ENCODE assay signal across 21 cellular contexts in the genomic region with DNA sequence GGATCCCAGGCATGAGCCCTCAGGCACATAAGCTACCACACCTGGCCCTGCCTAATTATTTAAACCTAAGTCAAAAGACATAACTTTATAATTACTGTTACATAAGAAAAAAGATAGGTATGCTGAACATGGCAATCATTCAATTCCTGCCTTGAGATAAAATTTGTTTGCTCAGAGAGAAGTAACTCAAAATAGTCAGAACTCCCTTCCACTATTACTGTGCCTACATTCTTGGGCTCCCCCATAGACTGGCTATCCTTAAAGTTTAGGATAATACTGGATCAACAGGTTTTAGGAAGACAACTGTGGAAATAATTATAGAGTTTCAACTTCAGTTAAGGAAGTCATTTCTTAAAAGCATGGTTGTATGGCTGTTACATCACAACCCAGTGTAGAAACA. TPM values are rescaled to one million over a fixed set of nuclear protein-coding genes. Genes with fewer than 3 reads are reported as not detected.
A peak's percentile ranks its signal among the peaks of the same experiment; 100 is the strongest.
DNase-seq lines count a peak whose midpoint lies in the region; TF ChIP-seq lines count a peak whose summit lies in the region.
"Had no signal": no experiment of that assay in that cellular context is flagged by ENCODE, and none has a peak within 500 bp of the region (broad histone marks: within the 10 kb centered on the region; RNA-seq: fewer than 3 reads in every experiment).

No MANE protein-coding gene starts in this region.

- no peaks in the 10 kb centered on the region for H3K9me3 ChIP-seq in PC-9 (ENCODE audit: insufficient read depth, low read depth)
- H3K9me3 ChIP-seq in trophoblast cell (ENCODE audit: insufficient read depth, low read depth, low read length) = no peaks in the 10 kb centered on the region
- H3K9me3 ChIP-seq: A549, BE2C had no signal

- H3K18ac ChIP-seq in trophoblast cell (ENCODE audit: low read length) = no peak overlapping the region

- DNase-seq in T-helper 1 cell (no peak), PC-9 (peak in 1 of 2 experiments; percentile 82), trophoblast cell (peak; percentile 82 to 91), type B pancreatic cell (ENCODE audit: extremely low spot score, unreplicated experiment) (no peak), midbrain (lab: John Stamatoyannopoulos, UW) (no peak), DMS79 treated with DMSO at 0.1 percent for 48 hours (lab: John Stamatoyannopoulos, UW) (no peak)
- DNase-seq: 8988T; ACHN; BE2C; CD4-positive, alpha-beta T cell; CD8-positive, alpha-beta memory T cell; DMS 273 treated with DMSO at 0.1 percent for 48 hours; DMS53; DND-41; H9 had no signal

- H2BK5ac ChIP-seq in trophoblast cell (ENCODE audit: low read depth, low read length, poor library complexity) = no peak overlapping the region

- intact Hi-C loops in PC-9 (cut with micrococcal nuclease; ENCODE audit: unreplicated experiment) = no loop called here

- H3K4me3 ChIP-seq in PC-9 (no peak overlapping the region), trophoblast cell (ENCODE audit: low read depth, low read length) (no peak overlapping the region)
- H3K4me3 ChIP-seq: A549; BLaER1 treated with 17β-estradiol and CSF1 and Interleukin-3, amounts not matched to agents 10 nM and 100 nM; GM23338 had no signal

- no peaks in the 10 kb centered on the region for H3K9me3 Mint-ChIP-seq in T-helper 1 cell treated with Interleukin-12 subunit alpha and Interleukin-12 subunit beta and Interleukin-4 antibody, amounts not matched to agents 30 μg/mL and 1 μg/mL, for 36 hours
- H3K9me3 Mint-ChIP-seq in type B pancreatic cell = no peaks in the 10 kb centered on the region
- H3K9me3 Mint-ChIP-seq: CD14-positive monocyte; CD4-positive, alpha-beta T cell; CD8-positive, alpha-beta memory T cell; GM23338; H9 had no signal

- H3K79me2 ChIP-seq in PC-9 (ENCODE audit: low read depth) (peaks cover 12% of the 10 kb centered on the region; the same call in 1 of the 2 replicates), trophoblast cell (ENCODE audit: control insufficient read depth, insufficient read depth, low read length, poor library complexity) (no peaks in the 10 kb centered on the region)

- no peaks in the 10 kb centered on the region for H3K9me2 ChIP-seq in PC-9 (ENCODE audit: insufficient read depth)

- H3K27ac ChIP-seq in PC-9 = peak overlapping the region; percentile 75
- no peak overlapping the region for H3K27ac ChIP-seq in trophoblast cell (ENCODE audit: low read depth, low read length)
- H3K27ac ChIP-seq: A549; BLaER1 treated with 17β-estradiol and CSF1 and Interleukin-3, amounts not matched to agents 10 nM and 100 nM had no signal

- no peak overlapping the region for H3K23ac ChIP-seq in trophoblast cell (ENCODE audit: low read length)

- no peak overlapping the region for H2BK120ac ChIP-seq in trophoblast cell (ENCODE audit: insufficient read depth, low read length, poor library complexity)

- H2AFZ ChIP-seq in PC-9 (no peak overlapping the region), trophoblast cell (ENCODE audit: insufficient read depth, low read length, poor library complexity) (no peak overlapping the region)
- H2AFZ ChIP-seq: GM23338 had no signal

- H3K27me3 ChIP-seq in PC-9 (ENCODE audit: insufficient read depth, low read depth) (no peaks in the 10 kb centered on the region), trophoblast cell (ENCODE audit: insufficient read depth, low read length) (no peaks in the 10 kb centered on the region)
- H3K27me3 ChIP-seq: BE2C; BLaER1 treated with 17β-estradiol and CSF1 and Interleukin-3, amounts not matched to agents 10 nM and 100 nM had no signal

- H3K9ac ChIP-seq in trophoblast cell (ENCODE audit: low read length) = no peak overlapping the region
- H3K9ac ChIP-seq: BLaER1 treated with 17β-estradiol and CSF1 and Interleukin-3, amounts not matched to agents 10 nM and 100 nM had no signal

- H3K4me2 ChIP-seq in PC-9 = peak overlapping the region; percentile 32
- no peak overlapping the region for H3K4me2 ChIP-seq in trophoblast cell (ENCODE audit: low read length)
- H3K4me2 ChIP-seq: A549; BLaER1 treated with 17β-estradiol and CSF1 and Interleukin-3, amounts not matched to agents 10 nM and 100 nM; GM23338 had no signal

- H3F3A ChIP-seq in PC-9 (ENCODE audit: insufficient read depth, low read depth) = peaks cover 28% of the 10 kb centered on the region

- no peaks in the 10 kb centered on the region for H3K27me3 Mint-ChIP-seq in T-helper 1 cell treated with Interleukin-12 subunit alpha and Interleukin-12 subunit beta and Interleukin-4 antibody, amounts not matched to agents 30 μg/mL and 1 μg/mL, for 36 hours (ENCODE audit: low read depth)
- no peaks in the 10 kb centered on the region for H3K27me3 Mint-ChIP-seq in type B pancreatic cell
- H3K27me3 Mint-ChIP-seq: CD4-positive, alpha-beta T cell; CD8-positive, alpha-beta memory T cell had no signal

- no peak overlapping the region for H3K4me3 Mint-ChIP-seq in T-helper 1 cell treated with Interleukin-12 subunit alpha and Interleukin-12 subunit beta and Interleukin-4 antibody, amounts not matched to agents 30 μg/mL and 1 μg/mL, for 36 hours
- H3K4me3 Mint-ChIP-seq in type B pancreatic cell = peak overlapping the region; percentile 8
- H3K4me3 Mint-ChIP-seq: CD14-positive monocyte; CD8-positive, alpha-beta memory T cell; GM23338; H9 had no signal

- H3K4me1 ChIP-seq in PC-9 (replicated peaks; ENCODE audit: insufficient read depth) = peaks cover 21% of the 10 kb centered on the region
- peaks cover 0 to 3% of the 10 kb centered on the region in 2 experiments for H3K4me1 ChIP-seq in trophoblast cell (ENCODE audit: control insufficient read depth in 1 of 2, insufficient read depth in 2 of 2, low read length in 2 of 2)
- H3K4me1 ChIP-seq: BE2C had no signal

- peak overlapping the region; percentile 9 for H3K27ac Mint-ChIP-seq in T-helper 1 cell treated with Interleukin-12 subunit alpha and Interleukin-12 subunit beta and Interleukin-4 antibody, amounts not matched to agents 30 μg/mL and 1 μg/mL, for 36 hours
- peak overlapping the region; percentile 70 for H3K27ac Mint-ChIP-seq in type B pancreatic cell
- H3K27ac Mint-ChIP-seq: CD14-positive monocyte; CD4-positive, alpha-beta T cell; GM23338 had no signal

- peaks cover 21% of the 10 kb centered on the region for H3K36me3 Mint-ChIP-seq in T-helper 1 cell treated with Interleukin-12 subunit alpha and Interleukin-12 subunit beta and Interleukin-4 antibody, amounts not matched to agents 30 μg/mL and 1 μg/mL, for 36 hours (ENCODE audit: low read depth)
- no peaks in the 10 kb centered on the region for H3K36me3 Mint-ChIP-seq in type B pancreatic cell

- H4K20me1 ChIP-seq in PC-9 (ENCODE audit: insufficient read depth) = no peaks in the 10 kb centered on the region
- H4K20me1 ChIP-seq: BLaER1 treated with 17β-estradiol and CSF1 and Interleukin-3, amounts not matched to agents 10 nM and 100 nM had no signal

- H3K36me3 ChIP-seq in PC-9 (ENCODE audit: low read depth) (peaks cover 10% of the 10 kb centered on the region; the same call in 1 of the 2 replicates), trophoblast cell (ENCODE audit: control insufficient read depth in 1 of 2, insufficient read depth in 2 of 2, low read length in 2 of 2) (peaks cover 2% of the 10 kb centered on the region in 2 experiments)

- no TSS peak for BruUV-seq in PC-9 (replicated peaks; lab: Mats Ljungman, UMichigan)

- H3K4me1 Mint-ChIP-seq in T-helper 1 cell treated with Interleukin-12 subunit alpha and Interleukin-12 subunit beta and Interleukin-4 antibody, amounts not matched to agents 30 μg/mL and 1 μg/mL, for 36 hours (ENCODE audit: low read depth) = peaks cover 23% of the 10 kb centered on the region
- no peaks in the 10 kb centered on the region for H3K4me1 Mint-ChIP-seq in type B pancreatic cell (ENCODE audit: unreplicated experiment)
- H3K4me1 Mint-ChIP-seq: GM23338, H9 had no signal

- H4K8ac ChIP-seq in trophoblast cell (ENCODE audit: low read depth, low read length) = no peak overlapping the region

- CTCF ChIA-PET in PC-9 (lab: Charles Lee) = interaction anchor here (0.7 kb wide), 1 partner anchor 64 kb away, joined by 3 read pairs; no protein-coding TSS in a partner anchor

- H2BK12ac ChIP-seq in trophoblast cell (ENCODE audit: low read length) = no peak overlapping the region

- no peak overlapping the region for H4K91ac ChIP-seq in trophoblast cell (ENCODE audit: low read depth, low read length)

- no peak overlapping the region for H3K4ac ChIP-seq in trophoblast cell (ENCODE audit: low read depth, low read length)

- no peak for TF ChIP-seq CTCF in PC-9 (conservative IDR thresholded peaks at IDR 0.05)
- TF ChIP-seq CTCF in type B pancreatic cell (conservative IDR thresholded peaks at IDR 0.05) = no peak

- no peak overlapping the region for H3K14ac ChIP-seq in trophoblast cell (ENCODE audit: low read length)

- no peaks in the 10 kb centered on the region for H3K79me1 ChIP-seq in trophoblast cell (ENCODE audit: low read length)

- POLR2A ChIA-PET in PC-9 (lab: Charles Lee; ENCODE audit: unreplicated experiment) = no interaction called here

- H2AK5ac ChIP-seq in trophoblast cell (ENCODE audit: low read length) = no peak overlapping the region

- no peak overlapping the region for H4K12ac ChIP-seq in trophoblast cell (ENCODE audit: low read depth, low read length)

RNA-seq across cellular contexts. Expression of gene WDR53, which starts 9.9 kb away (rescaled TPM):
- total RNA-seq in PC-9 (2021) = 33.5 and 34.8 TPM in 2 replicates
- polyA plus RNA-seq in trophoblast cell (2013) = 9.9 and 10.6 TPM in 2 replicates
- total RNA-seq in type B pancreatic cell (ENCODE audit: low replicate concordance) = 16.9 and 17.1 TPM in 2 replicates

RNA-seq across cellular contexts. Expression of gene FBXO45, which starts 10.0 kb away (rescaled TPM):
- total RNA-seq in PC-9 (2021) (16.5 and 21.3 TPM in 2 replicates), type B pancreatic cell (ENCODE audit: low replicate concordance) (12.8 and 14.8 TPM in 2 replicates)
- polyA plus RNA-seq in trophoblast cell (2013) = 7.7 TPM in 2 replicates

RNA-seq across cellular contexts. Expression of gene SMCO1, which starts 43.3 kb away (rescaled TPM):
- total RNA-seq in PC-9 (2021) = not detected in 2 replicates
- not detected in 2 replicates for polyA plus RNA-seq in trophoblast cell (2013)
- total RNA-seq in type B pancreatic cell (ENCODE audit: low replicate concordance) = not detected in 2 replicates
- total RNA-seq: CD4-positive, alpha-beta T cell; CD8-positive, alpha-beta memory T cell; GM23338; H4; H9 had no signal
- polyA plus RNA-seq: A549; CD14-positive monocyte; CD8-positive, alpha-beta memory T cell; GM23338 had no signal

RNA-seq across cellular contexts. Expression of gene RNF168, which starts 54.9 kb away (rescaled TPM):
- total RNA-seq in PC-9 (2021) (49.3 and 60.6 TPM in 2 replicates), type B pancreatic cell (ENCODE audit: low replicate concordance) (21.2 and 23.5 TPM in 2 replicates)
- 16.5 and 17.0 TPM in 2 replicates for polyA plus RNA-seq in trophoblast cell (2013)

Comparison
In these comparisons a context has a peak if more than half of its experiments do, and no peak if none do; other contexts are left out.
1. DNase-seq: peak in trophoblast cell (2 of 2); none in T-helper 1 cell (0 of 5), type B pancreatic cell (single experiment), midbrain (single experiment) and DMS79 treated with DMSO at 0.1 percent for 48 hours (single experiment).